ENCODE assay signal across 9 cellular contexts in genomic region chr14:105473033-105473676, GRCh38. TPM values are rescaled to one million over a fixed set of nuclear protein-coding genes. Genes with fewer than 3 reads are reported as not detected.
DNase-seq lines count a peak whose midpoint lies in the region; FAIRE-seq and TF ChIP-seq lines count a peak whose summit lies in the region.
"Had no signal": no experiment of that assay in that cellular context is flagged by ENCODE, and none has a peak within 500 bp of the region (broad histone marks: within the 10 kb centered on the region; RNA-seq: fewer than 3 reads in every experiment).

No MANE protein-coding gene starts in this region.

- H3K27me3 ChIP-seq in cardiac muscle cell: peaks cover under 1% of the 10 kb centered on the region
- peaks cover 7% of the 10 kb centered on the region for H3K27me3 ChIP-seq in mucosa of stomach (ENCODE audit: control insufficient read depth, insufficient read depth, low read length)
- no peaks in the 10 kb centered on the region for H3K27me3 ChIP-seq in uterus

- intact Hi-C loops in cardiac septum (cut with DNase I): loop anchor here (5.0 kb wide), 1 partner anchor 381 kb away; no protein-coding TSS in a partner anchor
- intact Hi-C loops in uterus (cut with DNase I; ENCODE audit: low total_unique reads): no loop called here

- DNase-seq in cardiac muscle cell (ENCODE audit: low read depth in 1 of 2, low spot score in 1 of 2): no peak
- DNase-seq in cardiac septum (ENCODE audit: low spot score): no peak
- DNase-seq in uterus: no peak
- no peak for DNase-seq in RCC 7860 (ENCODE audit: low spot score)
- no peak for DNase-seq in NCI-H2081 treated with DMSO at 0.1 percent for 48 hours (lab: John Stamatoyannopoulos, UW)
- DNase-seq in GOT3 (lab: John Stamatoyannopoulos, UW): no peak
- DNase-seq: activated CD4-positive, CD25-positive, alpha-beta regulatory T cell treated with anti-CD3 and anti-CD28 coated beads, Interleukin-2, amount 50 U/mL, for 72 hours had no signal

- peaks cover 3% of the 10 kb centered on the region for H3K27me3 Mint-ChIP-seq in brain

- no peak for TF ChIP-seq CTCF in cardiac muscle cell (IDR thresholded peaks at IDR 0.05; ENCODE audit: low read depth, low read length)
- TF ChIP-seq CTCF in brain (conservative IDR thresholded peaks at IDR 0.05): no peak
- no peak for TF ChIP-seq CTCF in uterus (IDR thresholded peaks at IDR 0.05)

- H3K4me1 ChIP-seq in cardiac muscle cell (ENCODE audit: low read depth) (peaks cover 67% of the 10 kb centered on the region), mucosa of stomach (ENCODE audit: control insufficient read depth, insufficient read depth, low read length) (peaks cover 60% of the 10 kb centered on the region), uterus (peaks cover 0 to 45% of the 10 kb centered on the region in 2 donors)

- H3K9me3 Mint-ChIP-seq in brain: no peaks in the 10 kb centered on the region

- TF ChIP-seq POLR2A in uterus (IDR thresholded peaks at IDR 0.05): no peak

- H3K4me3 ChIP-seq in cardiac muscle cell: peak overlapping the region; percentile 71
- H3K4me3 ChIP-seq in mucosa of stomach (ENCODE audit: low read length): peak overlapping the region; percentile 17
- peak overlapping the region in 1 of 2 donors; percentile 57 for H3K4me3 ChIP-seq in uterus

- peaks cover 34% of the 10 kb centered on the region for H3K4me1 Mint-ChIP-seq in brain

- peak overlapping the region; percentile 48 to 67 (median 56) for H3K4me3 Mint-ChIP-seq in brain

- FAIRE-seq in RCC 7860 (lab: Jason Lieb, UNC): no peak

- H3K27ac ChIP-seq in cardiac muscle cell (peak overlapping the region; percentile 98), uterus (peak overlapping the region; percentile 72 to 79)

- H3K9me3 ChIP-seq in cardiac muscle cell (ENCODE audit: low read depth) (no peaks in the 10 kb centered on the region), mucosa of stomach (ENCODE audit: control insufficient read depth, low read length) (no peaks in the 10 kb centered on the region), uterus (no peaks in the 10 kb centered on the region)

- H3K27ac Mint-ChIP-seq in brain: peak overlapping the region in 2 of 5 experiments; percentile 67 to 88

- H3K36me3 ChIP-seq in cardiac muscle cell: peaks cover 8% of the 10 kb centered on the region
- H3K36me3 ChIP-seq in mucosa of stomach (ENCODE audit: control insufficient read depth, insufficient read depth, low read length): no peaks in the 10 kb centered on the region
- no peaks in the 10 kb centered on the region for H3K36me3 ChIP-seq in uterus

- H3K9ac ChIP-seq in mucosa of stomach (ENCODE audit: low read length): peak overlapping the region; percentile 55

- no peaks in the 10 kb centered on the region for H3K36me3 Mint-ChIP-seq in brain

RNA-seq across cellular contexts. Expression of gene CRIP2, which starts 1.5 kb away (rescaled TPM):
- total RNA-seq in cardiac muscle cell (804 and 1,173 TPM in 2 replicates), cardiac septum (918 TPM), uterus (100 to 1,000 TPM in 3 of 4 donors, 10 to 100 TPM in 1; 76.1 to 377 (median 163) TPM)
- polyA plus RNA-seq in cardiac muscle cell (1,364 and 1,845 TPM in 2 replicates), brain (ENCODE audit: insufficient read depth, low read depth, low replicate concordance) (360 TPM)

RNA-seq across cellular contexts. Expression of gene CRIP1, which starts 13.5 kb away (rescaled TPM):
- 46.9 and 51.1 TPM in 2 replicates for total RNA-seq in cardiac muscle cell
- 196 and 203 TPM in 2 replicates for polyA plus RNA-seq in cardiac muscle cell
- 68.2 TPM for total RNA-seq in cardiac septum
- polyA plus RNA-seq in brain (ENCODE audit: insufficient read depth, low read depth, low replicate concordance): 195 TPM
- 10 to 100 TPM in 3 of 4 donors, under 1 TPM in 1; 0.51 to 64.7 (median 34.4) TPM for total RNA-seq in uterus

RNA-seq across cellular contexts. Expression of gene TEDC1, which starts 17.9 kb away (rescaled TPM):
- 32.0 and 33.0 TPM in 2 replicates for total RNA-seq in cardiac muscle cell
- 27.4 and 27.6 TPM in 2 replicates for polyA plus RNA-seq in cardiac muscle cell
- total RNA-seq in cardiac septum: 3.8 TPM
- polyA plus RNA-seq in brain (ENCODE audit: insufficient read depth, low read depth, low replicate concordance): 34.4 TPM
- total RNA-seq in uterus: 10 to 100 TPM in 1 of 4 donors, 1 to 10 TPM in 1, under 1 TPM in 1, not detected in 1; 0.51 to 11.0 (median 9.4) TPM

RNA-seq across cellular contexts. Expression of gene TMEM121, which starts 53.2 kb away (rescaled TPM):
- total RNA-seq in cardiac muscle cell (6.8 and 8.8 TPM in 2 replicates), cardiac septum (1.3 TPM), uterus (10 to 100 TPM in 1 of 4 donors, 1 to 10 TPM in 3; 2.0 to 42.1 (median 7.7) TPM)
- polyA plus RNA-seq in cardiac muscle cell (4.4 and 6.4 TPM in 2 replicates), brain (ENCODE audit: insufficient read depth, low read depth, low replicate concordance) (5.4 TPM)

RNA-seq across cellular contexts. Expression of gene MTA1, which starts 53.5 kb away (rescaled TPM):
- 136 and 208 TPM in 2 replicates for total RNA-seq in cardiac muscle cell
- polyA plus RNA-seq in cardiac muscle cell: 110 and 149 TPM in 2 replicates
- total RNA-seq in cardiac septum: 140 TPM
- polyA plus RNA-seq in brain (ENCODE audit: insufficient read depth, low read depth, low replicate concordance): 96.6 TPM
- 100 to 1,000 TPM in 2 of 4 donors, 10 to 100 TPM in 2; 62.9 to 218 (median 108) TPM for total RNA-seq in uterus
